Comparison of ENCODE assay signal across 17 cellular contexts in genomic region chr10:102546606-102547310, GRCh38. TPM values are rescaled to one million over a fixed set of nuclear protein-coding genes. Genes with fewer than 3 reads are reported as not detected.
A peak's percentile ranks its signal among the peaks of the same experiment; 100 is the strongest.
DNase-seq lines count a peak whose midpoint lies in the region; ATAC-seq and TF ChIP-seq lines count a peak whose summit lies in the region.
"Had no signal": no experiment of that assay in that cellular context is flagged by ENCODE, and none has a peak within 500 bp of the region (broad histone marks: within the 10 kb centered on the region; RNA-seq: fewer than 3 reads in every experiment).

No MANE protein-coding gene starts in this region.

- H3K18ac ChIP-seq in H9 (ENCODE audit: insufficient read length, low read depth, low read length): no peak overlapping the region

- no peaks in the 10 kb centered on the region for H3K9me3 ChIP-seq in H9 (ENCODE audit: control insufficient read depth, low read depth, low read length)
- H3K9me3 ChIP-seq: mucosa of descending colon, pancreas had no signal

- no peak overlapping the region for H3K27ac Mint-ChIP-seq in H9

- no peak overlapping the region for H3K4me3 ChIP-seq in NB4 (ENCODE audit: low read depth, low read length)
- H3K4me3 ChIP-seq: GM12878, mucosa of descending colon, pancreas had no signal

- H3K36me3 Mint-ChIP-seq in H9 (ENCODE audit: insufficient read depth in 1 of 3, low read depth in 3 of 3): peaks cover 3 to 13% (median 9%) of the 10 kb centered on the region in 3 experiments

- no peak overlapping the region for H4K5ac ChIP-seq in H9 (ENCODE audit: insufficient read length, low read depth, low read length)

- H3K4me3 Mint-ChIP-seq in H9: no peak overlapping the region
- H3K4me3 Mint-ChIP-seq: activated T-cell treated with anti-CD3 and anti-CD28 coated beads, Interleukin-2, amount 50 U/mL, for 4 hours had no signal

- TF ChIP-seq POLR2A in NB4 (IDR thresholded peaks at IDR 0.05; ENCODE audit: extremely low read depth, insufficient read length): no peak

- no peaks in the 10 kb centered on the region for H3K79me2 ChIP-seq in H9 (ENCODE audit: insufficient read depth, low read length)

- no peak overlapping the region for H2AK5ac ChIP-seq in H9 (ENCODE audit: insufficient read length, low read length)

- H3K79me1 ChIP-seq in H9 (ENCODE audit: insufficient read depth, low read depth, low read length, poor library complexity, severe bottlenecking): no peaks in the 10 kb centered on the region

- TF ChIP-seq CTCF in NB4 (IDR thresholded peaks at IDR 0.05; ENCODE audit: low read depth, low read length) (no peak), H9 (conservative IDR thresholded peaks at IDR 0.05) (no peak)

- H2BK20ac ChIP-seq in H9 (ENCODE audit: low read depth, low read length, poor library complexity, severe bottlenecking): no peak overlapping the region

- no peaks in the 10 kb centered on the region for H3K23me2 ChIP-seq in H9 (ENCODE audit: insufficient read length, low read depth, low read length, poor library complexity, severe bottlenecking)

- no peak overlapping the region for H3K14ac ChIP-seq in H9 (ENCODE audit: insufficient read depth, low read length)

- no CpG with 5 or more reads among the region's 12 CpGs for WGBS in H9 (ENCODE audit: extremely low coverage, insufficient read length, low lambda C conversion rate)

- H3K27me3 Mint-ChIP-seq in H9 (ENCODE audit: low read depth): no peaks in the 10 kb centered on the region; the same call in 1 of the 2 replicates

- no peak overlapping the region for H2BK5ac ChIP-seq in H9 (ENCODE audit: insufficient read length, low read length)

- H2BK15ac ChIP-seq in H9 (ENCODE audit: low read depth, low read length): no peak overlapping the region

- no peak overlapping the region for H4K91ac ChIP-seq in H9 (ENCODE audit: insufficient read length, low read depth, low read length)

- H3K56ac ChIP-seq in H9 (ENCODE audit: insufficient read length, low read depth, low read length): no peak overlapping the region

- no peak for ATAC-seq in HG02973 (IDR thresholded peaks at IDR 0.05; ENCODE audit: unreplicated experiment)
- ATAC-seq: activated T-cell treated with anti-CD3 and anti-CD28 coated beads, Interleukin-2, amount 50 U/mL, for 4 hours; GM12878; mucosa of descending colon had no signal

- no peak overlapping the region for H3K9ac ChIP-seq in H9 (ENCODE audit: extremely low read depth, insufficient read length, low read length)

- no peaks in the 10 kb centered on the region for H3K9me3 Mint-ChIP-seq in H9
- H3K9me3 Mint-ChIP-seq: activated T-cell treated with anti-CD3 and anti-CD28 coated beads, Interleukin-2, amount 50 U/mL, for 4 hours had no signal

- H4K20me1 ChIP-seq in H9 (ENCODE audit: control insufficient read depth, insufficient read depth, insufficient read length): no peaks in the 10 kb centered on the region

- H3K27me3 ChIP-seq in H9 (ENCODE audit: insufficient read depth, low read length): no peaks in the 10 kb centered on the region
- H3K27me3 ChIP-seq: pancreas had no signal

- no peak overlapping the region for H3K4me2 ChIP-seq in H9 (ENCODE audit: insufficient read depth, insufficient read length, low read length)

- no peak overlapping the region for H2BK12ac ChIP-seq in H9 (ENCODE audit: insufficient read length, low read depth, low read length)

- no peak overlapping the region for H2AFZ ChIP-seq in H9 (ENCODE audit: low read length)

- no peak overlapping the region for H4K8ac ChIP-seq in H9 (replicated peaks; ENCODE audit: insufficient read length, low read depth, low read length)

- DNase-seq in NOMO-1 (lab: John Stamatoyannopoulos, UW; ENCODE audit: unreplicated experiment in 2 of 2): peak; percentile 54 to 73
- DNase-seq in NOMO-1 treated with dmso at 0.1 percent for 144 hours (lab: John Stamatoyannopoulos, UW; ENCODE audit: unreplicated experiment): no peak
- peak; percentile 52 for DNase-seq in NB4 (ENCODE audit: low read depth)
- DNase-seq in dedifferentiated amniotic fluid mesenchymal stem cell (ENCODE audit: extremely low spot score): peak; percentile 22
- DNase-seq in retina: peak; percentile 26
- DNase-seq in activated T-cell treated with anti-CD3 and anti-CD28 coated beads, Interleukin-2, amount 50 U/mL, for 48 hours: no peak
- no peak for DNase-seq in H9
- DNase-seq: activated CD4-positive, alpha-beta T cell treated with anti-CD3 and anti-CD28 coated beads for 1 hour; activated T-cell treated with anti-CD3 and anti-CD28 coated beads, Interleukin-2, amount 50 U/mL, for 4 hours; amygdala; mucosa of descending colon; NCI-H1417; NCI-H446; T-helper 1 cell had no signal

- no peak overlapping the region for H3K23ac ChIP-seq in H9 (ENCODE audit: insufficient read length, low read depth, low read length)

- H3K4me1 ChIP-seq in H9 (ENCODE audit: insufficient read depth, low read length): no peaks in the 10 kb centered on the region
- H3K4me1 ChIP-seq: pancreas had no signal

- H2BK120ac ChIP-seq in H9 (ENCODE audit: low read depth, low read length, poor library complexity, severe bottlenecking): no peak overlapping the region

- H3K4ac ChIP-seq in H9 (ENCODE audit: low read depth, low read length): no peak overlapping the region

- no peak overlapping the region for H3T11ph ChIP-seq in H9 (ENCODE audit: low read length)

- no peaks in the 10 kb centered on the region for H3K4me1 Mint-ChIP-seq in H9

- no peak overlapping the region for H3K27ac ChIP-seq in H9 (ENCODE audit: insufficient read length, low read depth, low read length)
- H3K27ac ChIP-seq: pancreas had no signal

RNA-seq across cellular contexts. Expression of gene SUFU, which starts 43.0 kb away (rescaled TPM):
- 9.4 and 9.5 TPM in 2 replicates for total RNA-seq in H9 (2021)

RNA-seq across cellular contexts. Expression of gene ACTR1A, which starts 44.2 kb away (rescaled TPM):
- total RNA-seq in H9 (2021): 82.1 and 84.2 TPM in 2 replicates

Comparison
In these comparisons a context has a peak if more than half of its experiments do, and no peak if none do; other contexts are left out.
1. DNase-seq: peak in NOMO-1 (2 of 2), NB4 (single experiment), dedifferentiated amniotic fluid mesenchymal stem cell (single experiment) and retina (single experiment); none in NOMO-1 treated with dmso at 0.1 percent for 144 hours (single experiment), activated T-cell treated with anti-CD3 and anti-CD28 coated beads, Interleukin-2, amount 50 U/mL, for 48 hours (0 of 2) and H9 (single experiment).